ENCODE assay signal across 8 cellular contexts in the genomic region with DNA sequence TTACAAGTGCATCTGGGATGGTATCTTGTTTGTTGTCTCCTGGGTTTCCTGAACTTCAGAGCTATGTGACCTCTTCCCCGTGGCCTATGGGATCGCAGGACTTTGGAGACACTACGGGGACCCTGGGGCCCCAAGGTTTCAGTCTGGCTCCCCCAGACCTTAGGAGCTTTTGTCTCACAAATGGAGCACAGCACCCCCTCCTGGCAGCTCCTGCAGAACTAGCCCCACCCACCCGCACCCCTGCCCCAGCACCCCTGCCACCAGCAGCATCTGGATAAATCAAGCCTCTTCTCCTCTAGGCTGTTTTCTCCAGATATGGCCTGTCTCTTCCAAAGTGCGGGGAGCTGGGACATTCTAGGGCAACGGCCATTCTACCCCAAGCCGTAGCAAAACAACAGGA. TPM values are rescaled to one million over a fixed set of nuclear protein-coding genes. Genes with fewer than 3 reads are reported as not detected.
DNase-seq lines count a peak whose midpoint lies in the region; ATAC-seq and TF ChIP-seq lines count a peak whose summit lies in the region.

No MANE protein-coding gene starts in this region.

- DNase-seq in NCI-H2227 (lab: John Stamatoyannopoulos, UW; ENCODE audit: unreplicated experiment), result peak; percentile 18
- no peak for DNase-seq in NCI-H2227 treated with DMSO at 0.1 percent for 48 hours (lab: John Stamatoyannopoulos, UW)
- DNase-seq in activated CD4-positive, alpha-beta T cell treated with anti-CD3 and anti-CD28 coated beads for 1 hour, result peak; percentile 34
- DNase-seq in effector CD8-positive, alpha-beta T cell (lab: John Stamatoyannopoulos, UW), result peak; percentile 44
- peak; percentile 71 for DNase-seq in stimulated activated CD8-positive, alpha-beta memory T cell treated with anti-CD3 and anti-CD28 coated beads, Interleukin-4, amount 100 ng/mL, for 48 hours
- DNase-seq in COR-L47 (lab: John Stamatoyannopoulos, UW), result no peak
- no peak for DNase-seq in omental fat pad (ENCODE audit: low spot score)
- DNase-seq in islet precursor cell, result no peak

- ATAC-seq in omental fat pad (ENCODE audit: low FRiP score), result no peak

- TF ChIP-seq CTCF in omental fat pad (IDR thresholded peaks at IDR 0.05), result no peak

RNA-seq across cellular contexts. Expression of a gene that starts 10.4 kb away (rescaled TPM):
- under 1 TPM in 1 of 4 donors, not detected in 3; 0.32 TPM for total RNA-seq in omental fat pad

RNA-seq across cellular contexts. Expression of a gene that starts 32.2 kb away (rescaled TPM):
- 10 to 100 TPM in 2 of 4 donors, 1 to 10 TPM in 2; 5.4 to 14.5 (median 8.2) TPM for total RNA-seq in omental fat pad

Comparison
In these comparisons a context has a peak if more than half of its experiments do, and no peak if none do; other contexts are left out.
1. DNase-seq: peak in NCI-H2227 (single experiment), activated CD4-positive, alpha-beta T cell treated with anti-CD3 and anti-CD28 coated beads for 1 hour (single experiment), effector CD8-positive, alpha-beta T cell (single experiment) and stimulated activated CD8-positive, alpha-beta memory T cell treated with anti-CD3 and anti-CD28 coated beads, Interleukin-4, amount 100 ng/mL, for 48 hours (single experiment); none in NCI-H2227 treated with DMSO at 0.1 percent for 48 hours (single experiment), COR-L47 (single experiment), omental fat pad (single experiment) and islet precursor cell (single experiment).